Comparison of ENCODE assay signal across 31 cellular contexts in the genomic region with DNA sequence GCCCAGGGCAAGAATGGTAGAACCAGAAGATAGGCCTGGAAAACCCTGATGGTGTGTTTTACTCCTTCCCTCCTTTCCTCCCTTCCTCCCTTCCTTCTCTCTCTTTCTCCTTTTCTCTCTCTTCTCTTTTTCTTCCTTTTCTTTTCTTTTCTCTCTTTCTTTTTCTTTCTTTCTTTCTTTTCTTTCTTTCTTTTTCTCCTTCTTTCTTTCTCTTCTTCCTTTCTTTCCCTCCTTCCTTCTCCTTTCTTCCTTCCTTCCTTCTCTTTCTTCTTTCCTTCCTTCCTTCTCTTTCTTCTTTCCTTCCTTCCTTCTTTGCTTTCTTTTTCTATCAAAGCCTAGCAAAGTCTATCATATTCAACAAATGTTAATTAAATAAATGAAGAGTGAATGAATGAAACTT. TPM values are rescaled to one million over a fixed set of nuclear protein-coding genes. Genes with fewer than 3 reads are reported as not detected.
"Had no signal": no experiment of that assay in that cellular context is flagged by ENCODE, and none has a peak within 500 bp of the region (broad histone marks: within the 10 kb centered on the region; RNA-seq: fewer than 3 reads in every experiment).

No MANE protein-coding gene starts in this region.

- ATAC-seq: activated naive CD4-positive, alpha-beta T cell treated with anti-CD3 and anti-CD28 coated beads, Interleukin-2, amount 50 U/mL, for 72 hours; activated T-cell treated with anti-CD3 and anti-CD28 coated beads, Interleukin-2, amount 50 U/mL, for 72 hours; heart left ventricle had no signal

- H3K9me3 Mint-ChIP-seq: activated CD4-positive, alpha-beta memory T cell treated with anti-CD3 and anti-CD28 coated beads, Interleukin-2, amount 10 ng/mL, durations not matched to agents 7 days and 5 days; activated CD4-positive, alpha-beta T cell treated with anti-CD3 and anti-CD28 coated beads, Interleukin-2, amount 10 ng/mL, durations not matched to agents 7 days and 5 days; activated naive CD4-positive, alpha-beta T cell treated with anti-CD3 and anti-CD28 coated beads, Interleukin-2, amount 10 ng/mL, durations not matched to agents 7 days and 5 days; activated naive CD4-positive, alpha-beta T cell treated with anti-CD3 and anti-CD28 coated beads, Interleukin-2, amount 50 U/mL, for 72 hours; activated naive CD8-positive, alpha-beta T cell treated with anti-CD3 and anti-CD28 coated beads, Interleukin-2, amount 10 ng/mL, durations not matched to agents 7 days and 5 days; activated T-cell treated with anti-CD3 and anti-CD28 coated beads, Interleukin-2, amount 50 U/mL, for 24 hours; activated T-cell treated with anti-CD3 and anti-CD28 coated beads, Interleukin-2, amount 50 U/mL, for 72 hours had no signal

- H3K36me3 Mint-ChIP-seq: activated naive CD4-positive, alpha-beta T cell treated with anti-CD3 and anti-CD28 coated beads, Interleukin-2, amount 10 ng/mL, durations not matched to agents 7 days and 5 days; activated naive CD4-positive, alpha-beta T cell treated with anti-CD3 and anti-CD28 coated beads, Interleukin-2, amount 50 U/mL, for 72 hours; activated naive CD8-positive, alpha-beta T cell treated with anti-CD3 and anti-CD28 coated beads, Interleukin-2, amount 10 ng/mL, durations not matched to agents 7 days and 5 days; brain had no signal

- DNase-seq: activated CD4-positive, alpha-beta memory T cell treated with anti-CD3 and anti-CD28 coated beads, Interleukin-2, amount 10 ng/mL, durations not matched to agents 7 days and 5 days; activated CD4-positive, alpha-beta T cell treated with anti-CD3 and anti-CD28 coated beads for 1 hour; activated CD4-positive, alpha-beta T cell treated with anti-CD3 and anti-CD28 coated beads for 4 hours; activated CD4-positive, alpha-beta T cell treated with anti-CD3 and anti-CD28 coated beads, Interleukin-2, amount 10 ng/mL, durations not matched to agents 7 days and 5 days; activated CD4-positive, alpha-beta T cell treated with anti-CD3 and anti-CD28 coated beads, Interleukin-2, amount 50 U/mL, for 4 hours; activated CD8-positive, alpha-beta memory T cell treated with anti-CD3 and anti-CD28 coated beads, Interleukin-2, amount 50 U/mL, for 48 hours; activated gamma-delta T cell; activated naive CD4-positive, alpha-beta T cell; activated naive CD4-positive, alpha-beta T cell treated with anti-CD3 and anti-CD28 coated beads, Interleukin-2, amount 10 ng/mL, durations not matched to agents 7 days and 5 days; activated naive CD8-positive, alpha-beta T cell treated with anti-CD3 and anti-CD28 coated beads, Interleukin-2, amount 10 ng/mL, durations not matched to agents 7 days and 5 days; activated T-cell treated with anti-CD3 and anti-CD28 coated beads for 4 hours; activated T-cell treated with anti-CD3 and anti-CD28 coated beads, Interleukin-2, amount 50 U/mL, for 24 hours; activated T-cell treated with anti-CD3 and anti-CD28 coated beads, Interleukin-2, amount 50 U/mL, for 72 hours; central memory CD4-positive, alpha-beta T cell; cerebellar nuclear complex; colonic mucosa; effector CD8-positive, alpha-beta T cell; foreskin fibroblast; glutamatergic neuron; heart left ventricle; T-helper 9 cell had no signal

- H3K4me3 Mint-ChIP-seq: activated CD4-positive, alpha-beta memory T cell treated with anti-CD3 and anti-CD28 coated beads, Interleukin-2, amount 10 ng/mL, durations not matched to agents 7 days and 5 days; activated CD4-positive, alpha-beta T cell treated with anti-CD3 and anti-CD28 coated beads, Interleukin-2, amount 10 ng/mL, durations not matched to agents 7 days and 5 days; activated naive CD4-positive, alpha-beta T cell treated with anti-CD3 and anti-CD28 coated beads, Interleukin-2, amount 10 ng/mL, durations not matched to agents 7 days and 5 days; activated naive CD8-positive, alpha-beta T cell treated with anti-CD3 and anti-CD28 coated beads, Interleukin-2, amount 10 ng/mL, durations not matched to agents 7 days and 5 days; activated T-cell treated with anti-CD3 and anti-CD28 coated beads, Interleukin-2, amount 50 U/mL, for 24 hours; activated T-cell treated with anti-CD3 and anti-CD28 coated beads, Interleukin-2, amount 50 U/mL, for 72 hours; brain had no signal

- H3K4me1 ChIP-seq: ascending aorta, breast epithelium, colonic mucosa had no signal

- H3K27ac Mint-ChIP-seq: activated CD4-positive, alpha-beta memory T cell treated with anti-CD3 and anti-CD28 coated beads, Interleukin-2, amount 10 ng/mL, durations not matched to agents 7 days and 5 days; activated CD4-positive, alpha-beta T cell treated with anti-CD3 and anti-CD28 coated beads, Interleukin-2, amount 10 ng/mL, durations not matched to agents 7 days and 5 days; activated naive CD4-positive, alpha-beta T cell treated with anti-CD3 and anti-CD28 coated beads, Interleukin-2, amount 10 ng/mL, durations not matched to agents 7 days and 5 days; activated naive CD4-positive, alpha-beta T cell treated with anti-CD3 and anti-CD28 coated beads, Interleukin-2, amount 50 U/mL, for 72 hours; activated naive CD8-positive, alpha-beta T cell treated with anti-CD3 and anti-CD28 coated beads, Interleukin-2, amount 10 ng/mL, durations not matched to agents 7 days and 5 days; activated T-cell treated with anti-CD3 and anti-CD28 coated beads, Interleukin-2, amount 50 U/mL, for 24 hours; activated T-cell treated with anti-CD3 and anti-CD28 coated beads, Interleukin-2, amount 50 U/mL, for 72 hours; brain had no signal

- H3K4me3 ChIP-seq: ascending aorta, breast epithelium, cardiac muscle cell, colonic mucosa, heart left ventricle had no signal

- H3K9me3 ChIP-seq: ascending aorta, breast epithelium, colonic mucosa, heart left ventricle had no signal

- H3K27me3 ChIP-seq: ascending aorta, breast epithelium, colonic mucosa, heart left ventricle had no signal

- H3K27ac ChIP-seq: ascending aorta, breast epithelium, cardiac muscle cell, colonic mucosa, heart left ventricle had no signal

- FAIRE-seq: endometrium, frontal cortex had no signal

- H3K4me1 Mint-ChIP-seq: activated CD4-positive, alpha-beta memory T cell treated with anti-CD3 and anti-CD28 coated beads, Interleukin-2, amount 10 ng/mL, durations not matched to agents 7 days and 5 days; activated CD4-positive, alpha-beta T cell treated with anti-CD3 and anti-CD28 coated beads, Interleukin-2, amount 10 ng/mL, durations not matched to agents 7 days and 5 days; activated naive CD4-positive, alpha-beta T cell treated with anti-CD3 and anti-CD28 coated beads, Interleukin-2, amount 10 ng/mL, durations not matched to agents 7 days and 5 days had no signal

- H3K36me3 ChIP-seq: ascending aorta, breast epithelium, cardiac muscle cell, colonic mucosa, heart left ventricle had no signal

RNA-seq across cellular contexts. Expression of gene UBE2QL1, which starts 24.0 kb away (rescaled TPM):
- total RNA-seq: activated CD4-positive, alpha-beta T cell treated with anti-CD3 and anti-CD28 coated beads, Interleukin-2, amount 10 ng/mL, durations not matched to agents 7 days and 5 days; activated naive CD4-positive, alpha-beta T cell treated with anti-CD3 and anti-CD28 coated beads, Interleukin-2, amount 50 U/mL, for 72 hours; activated naive CD8-positive, alpha-beta T cell treated with anti-CD3 and anti-CD28 coated beads, Interleukin-2, amount 10 ng/mL, durations not matched to agents 7 days and 5 days; epithelial cell of proximal tubule; esophagus mucosa; T-helper 2 cell treated with Interferon-gamma antibody and Interleukin-4, amounts not matched to agents 100 ng/mL and 5 ng/mL, for 36 hours had no signal
